ENCODE assay signal across 22 cellular contexts in genomic region chr16:906296-906695, GRCh38.
"Had no signal": no experiment of that assay in that cellular context is flagged by ENCODE, and none has a peak within 500 bp of the region (broad histone marks: within the 10 kb centered on the region; RNA-seq: fewer than 3 reads in every experiment).

No MANE protein-coding gene starts in this region.

- H3K27ac ChIP-seq: ovary, right atrium auricular region, right lobe of liver, suprapubic skin, thoracic aorta, tibial artery, upper lobe of right lung had no signal

- H3K27ac Mint-ChIP-seq: immature natural killer cell; memory B cell; natural killer cell treated with Interleukin-12 subunit alpha and Interleukin-12 subunit beta and Interleukin-15 and Interleukin-18, amount 100 ng/mL, for 72 hours; progenitor cell of endocrine pancreas; stimulated activated naive CD8-positive, alpha-beta T cell treated with anti-CD3 and anti-CD28 coated beads, Interleukin-15, Interleukin-2, amounts not matched to agents 100 ng/mL and 50 ng/mL, for 24 hours had no signal

- H3K4me1 ChIP-seq: right atrium auricular region, right lobe of liver, suprapubic skin, tibial artery, upper lobe of right lung had no signal

- ATAC-seq: left lobe of liver; mucosa of descending colon; naive thymus-derived CD4-positive, alpha-beta T cell; natural killer cell treated with Interleukin-12 subunit alpha and Interleukin-12 subunit beta and Interleukin-15 and Interleukin-18, amount 100 ng/mL, for 72 hours; right lobe of liver; upper lobe of right lung had no signal

- H3K4me3 Mint-ChIP-seq: immature natural killer cell; memory B cell; naive thymus-derived CD4-positive, alpha-beta T cell; natural killer cell treated with Interleukin-12 subunit alpha and Interleukin-12 subunit beta and Interleukin-15 and Interleukin-18, amount 100 ng/mL, for 72 hours; stimulated activated naive CD8-positive, alpha-beta T cell treated with anti-CD3 and anti-CD28 coated beads, Interleukin-15, Interleukin-2, amounts not matched to agents 100 ng/mL and 50 ng/mL, for 24 hours had no signal

- DNase-seq: hypothalamus; immature natural killer cell; midbrain; naive thymus-derived CD4-positive, alpha-beta T cell; ovary; right lobe of liver; stimulated activated CD4-positive, alpha-beta T cell treated with anti-CD3 and anti-CD28 coated beads, Interleukin-2, amount 100 ng/mL, for 24 hours; stimulated activated CD4-positive, alpha-beta T cell treated with anti-CD3 and anti-CD28 coated beads, Interleukin-4, amount 100 ng/mL, for 1 hour; stimulated activated naive CD4-positive, alpha-beta T cell; tibial artery; trophoblast cell; upper lobe of right lung had no signal

- H3K9me3 ChIP-seq: suprapubic skin, upper lobe of right lung had no signal

- H3K4me1 Mint-ChIP-seq: memory B cell had no signal

- H3K9me3 Mint-ChIP-seq: immature natural killer cell; memory B cell; natural killer cell treated with Interleukin-12 subunit alpha and Interleukin-12 subunit beta and Interleukin-15 and Interleukin-18, amount 100 ng/mL, for 72 hours; stimulated activated naive CD8-positive, alpha-beta T cell treated with anti-CD3 and anti-CD28 coated beads, Interleukin-15, Interleukin-2, amounts not matched to agents 100 ng/mL and 50 ng/mL, for 24 hours had no signal

- H3K4me3 ChIP-seq: mucosa of descending colon, ovary, right atrium auricular region, right lobe of liver, smooth muscle cell, suprapubic skin, thoracic aorta, tibial artery, upper lobe of right lung had no signal

- H3K36me3 ChIP-seq: ovary, right lobe of liver, upper lobe of right lung had no signal

- H3K27me3 ChIP-seq: ovary, right atrium auricular region, right lobe of liver, suprapubic skin, tibial artery, upper lobe of right lung had no signal
